ENCODE assay signal across 23 cellular contexts in the genomic region with DNA sequence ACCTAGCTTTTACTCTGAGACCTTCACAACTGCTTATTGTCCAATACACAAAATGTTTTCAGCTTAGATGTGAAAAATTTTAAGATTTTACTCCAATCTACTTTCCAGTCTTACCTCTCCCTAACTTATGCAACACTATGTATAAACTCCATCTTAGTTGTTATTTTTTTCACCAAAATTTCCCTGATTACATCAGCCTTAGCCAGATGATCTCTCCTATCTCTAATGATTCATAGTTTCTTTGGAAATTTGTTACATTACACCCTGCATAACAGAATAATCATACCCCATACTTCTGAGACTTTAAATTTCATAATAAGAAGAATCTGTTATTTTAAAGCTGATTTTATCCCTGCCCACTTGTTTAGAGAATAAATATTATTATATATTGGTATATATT.
"Had no signal": no experiment of that assay in that cellular context is flagged by ENCODE, and none has a peak within 500 bp of the region (broad histone marks: within the 10 kb centered on the region; RNA-seq: fewer than 3 reads in every experiment).

No MANE protein-coding gene starts in this region.

- H3K4me3 ChIP-seq: left lung, lung, neural progenitor cell, ovary, right atrium auricular region, right lobe of liver, smooth muscle cell, tibial nerve, vagina had no signal

- ATAC-seq: left colon; left lung; natural killer cell; right lobe of liver; stimulated activated memory B cell treated with anti-CD40 and anti-IgM and Interleukin-4, amounts not matched to agents 10 μg/mL and 1 μg/mL and 100 μg/mL, for 72 hours; stimulated activated naive CD8-positive, alpha-beta T cell treated with anti-CD3 and anti-CD28 coated beads, Interleukin-15, amount 100 ng/mL, for 72 hours had no signal

- DNase-seq: kidney; left colon; left lung; mesendoderm; naive B cell; natural killer cell; nephron progenitor cell; ovary; right lobe of liver; stimulated activated CD4-positive, alpha-beta T cell treated with anti-CD3 and anti-CD28 coated beads, Interleukin-1b, Interleukin-23, amount 100 ng/mL, for 48 hours; stimulated activated CD4-positive, alpha-beta T cell treated with anti-CD3 and anti-CD28 coated beads, Interleukin-2, amount 100 ng/mL, for 48 hours; stimulated activated CD4-positive, alpha-beta T cell treated with anti-CD3 and anti-CD28 coated beads, Interleukin-4, amount 100 ng/mL, for 4 hours; stimulated activated CD8-positive, alpha-beta memory T cell treated with anti-CD3 and anti-CD28 coated beads, Interleukin-4, amount 100 ng/mL, for 48 hours; stimulated activated naive CD4-positive, alpha-beta T cell treated with Interleukin-2 at 50 U/mL for 16 hours; stimulated activated naive CD8-positive, alpha-beta T cell treated with anti-CD3 and anti-CD28 coated beads, Interleukin-15, amount 100 ng/mL, for 72 hours; substantia nigra had no signal
